In the genomic region with DNA sequence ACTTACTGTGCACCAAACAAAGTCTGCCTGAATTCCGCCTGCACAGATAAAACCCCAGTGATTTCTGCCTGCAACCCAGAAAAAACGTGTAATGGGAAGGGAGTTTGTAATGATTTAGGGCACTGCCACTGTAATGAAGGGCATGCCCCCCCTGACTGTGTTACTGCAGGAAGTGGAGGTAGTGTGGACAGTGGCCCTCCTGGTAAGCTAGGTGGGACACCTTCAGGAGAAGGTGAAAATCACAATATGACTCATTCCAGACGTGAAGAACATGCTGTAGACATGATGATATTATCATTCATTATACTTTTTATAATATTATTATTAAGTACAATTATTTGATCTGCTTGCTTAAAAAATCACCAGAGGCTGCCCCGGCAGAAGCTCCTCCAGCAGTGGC, we compare ENCODE assay signal across 25 cellular contexts. TPM values are rescaled to one million over a fixed set of nuclear protein-coding genes. Genes with fewer than 3 reads are reported as not detected.
DNase-seq lines count a peak whose midpoint lies in the region; ATAC-seq, FAIRE-seq and TF ChIP-seq lines count a peak whose summit lies in the region.
"Had no signal": no experiment of that assay in that cellular context is flagged by ENCODE, and none has a peak within 500 bp of the region (broad histone marks: within the 10 kb centered on the region; RNA-seq: fewer than 3 reads in every experiment).

No MANE protein-coding gene starts in this region.

- no peak overlapping the region for H3K27ac ChIP-seq in HepG2 (ENCODE audit: extremely low read length, insufficient read depth, low read length)
- no peak overlapping the region for H3K27ac ChIP-seq in right lobe of liver
- H3K27ac ChIP-seq: KMS-11, Peyer's patch had no signal

- no peaks in the 10 kb centered on the region for H3K79me2 ChIP-seq in HepG2 (ENCODE audit: insufficient read depth, low read length)

- in situ Hi-C loops in HepG2 (cut with HindIII; ENCODE audit: extremely low pct_ligation_motif_present, low pct_unique_long_range_greater_than_20kb) = no loop called here

- peak; percentile 18; the same call in 1 of the 3 replicates for ATAC-seq in HepG2
- no peak for ATAC-seq in right lobe of liver
- ATAC-seq in activated T-helper 17 cell treated with anti-CD3 and anti-CD28 coated beads, Interleukin-2, amount 50 U/mL, for 72 hours (replicated peaks) = no peak
- ATAC-seq in HG02588 (IDR thresholded peaks at IDR 0.05; ENCODE audit: unreplicated experiment) = no peak

- H3K27me3 ChIP-seq in HepG2 (ENCODE audit: control insufficient read depth in 1 of 2, insufficient read depth in 2 of 2, low read length in 2 of 2) = no peaks in the 10 kb centered on the region
- H3K27me3 ChIP-seq in right lobe of liver = no peaks in the 10 kb centered on the region
- H3K27me3 ChIP-seq: Peyer's patch had no signal

- peaks cover 11% of the 10 kb centered on the region for H3K4me1 ChIP-seq in HepG2 (ENCODE audit: insufficient read depth, low read length)
- H3K4me1 ChIP-seq in right lobe of liver = no peaks in the 10 kb centered on the region
- H3K4me1 ChIP-seq: Peyer's patch had no signal

- TF ChIP-seq POLR2A in HepG2 (IDR thresholded peaks at IDR 0.05; ENCODE audit: insufficient read depth in 1 of 2, low read depth in 2 of 2, low read length in 2 of 2) (no peak), right lobe of liver (IDR thresholded peaks at IDR 0.05) (no peak)

- 76% methylated on average over 4 of the region's 4 CpGs for WGBS in HepG2 (ENCODE audit: low lambda C conversion rate)
- 78% methylated on average over 4 of the region's 4 CpGs for WGBS in right lobe of liver (ENCODE audit: insufficient coverage, low coverage, low lambda C conversion rate, missing lambda C conversion rate)

- no peak for FAIRE-seq in HepG2 (lab: Jason Lieb, UNC)
- FAIRE-seq: A204.1, GM19239, HTR-8/SVneo had no signal

- H3K4me3 ChIP-seq in HepG2 (replicated peaks in 1 of 3; ENCODE audit: insufficient read depth in 1 of 3, low read depth in 2 of 3, low read length in 3 of 3) = no peak overlapping the region
- H3K4me3 ChIP-seq in right lobe of liver = no peak overlapping the region
- H3K4me3 ChIP-seq: Peyer's patch had no signal

- CTCF ChIA-PET in HepG2 (lab: Yijun Ruan, JAX; ENCODE audit: low intra/inter-chr PET ratio, low total read pairs) = no interaction called here

- H3K4me3 Mint-ChIP-seq in activated T-helper 17 cell treated with anti-CD3 and anti-CD28 coated beads, Interleukin-2, amount 50 U/mL, for 72 hours = no peak overlapping the region
- H3K4me3 Mint-ChIP-seq in endothelial cell (ENCODE audit: unreplicated experiment) = peak overlapping the region; percentile 19
- H3K4me3 Mint-ChIP-seq: CD8-positive, alpha-beta memory T cell had no signal

- H3K4me1 Mint-ChIP-seq in activated T-helper 17 cell treated with anti-CD3 and anti-CD28 coated beads, Interleukin-2, amount 50 U/mL, for 72 hours = peaks cover 6% of the 10 kb centered on the region
- no peaks in the 10 kb centered on the region for H3K4me1 Mint-ChIP-seq in endothelial cell (ENCODE audit: unreplicated experiment)

- TF ChIP-seq CTCF in HepG2 (CRISPR knock-in tag; IDR thresholded peaks at IDR 0.05) (no peak), right lobe of liver (IDR thresholded peaks at IDR 0.05) (no peak), endothelial cell (IDR thresholded peaks at IDR 0.05; ENCODE audit: unreplicated experiment) (no peak)

- POLR2A ChIA-PET in HepG2 (lab: Yijun Ruan, JAX) = no interaction called here

- no peak for TF ChIP-seq EP300 in HepG2 (IDR thresholded peaks at IDR 0.05; ENCODE audit: low read depth in 2 of 2, low read length in 2 of 2)
- TF ChIP-seq EP300 in HepG2 (CRISPR knock-in tag; IDR thresholded peaks at IDR 0.05; ENCODE audit: borderline replicate concordance) = no peak

- H3K27ac Mint-ChIP-seq in activated T-helper 17 cell treated with anti-CD3 and anti-CD28 coated beads, Interleukin-2, amount 50 U/mL, for 72 hours = peak overlapping the region; percentile 53
- H3K27ac Mint-ChIP-seq in endothelial cell (ENCODE audit: unreplicated experiment) = no peak overlapping the region

- H3K36me3 ChIP-seq in HepG2 (replicated peaks in 1 of 2; ENCODE audit: control insufficient read depth in 1 of 2, insufficient read depth in 2 of 2, low read length in 2 of 2) = peaks cover 0 to 2% of the 10 kb centered on the region in 2 experiments; a peak in 1 of 5 replicates
- peaks cover 0 to 5% (median under 1%) of the 10 kb centered on the region in 4 donors for H3K36me3 ChIP-seq in right lobe of liver

- no peak overlapping the region for H3K9ac ChIP-seq in HepG2 (ENCODE audit: insufficient read depth, low read depth, low read length)
- H3K9ac ChIP-seq: KMS-11, SK-N-SH had no signal

- H3K9me3 Mint-ChIP-seq in activated T-helper 17 cell treated with anti-CD3 and anti-CD28 coated beads, Interleukin-2, amount 50 U/mL, for 72 hours = peaks cover 1% of the 10 kb centered on the region
- H3K9me3 Mint-ChIP-seq in endothelial cell (ENCODE audit: unreplicated experiment) = no peaks in the 10 kb centered on the region

- no peak for TF ChIP-seq RAD21 in HepG2 (CRISPR knock-in tag; IDR thresholded peaks at IDR 0.05)

- no peak for DNase-seq in HepG2 (ENCODE audit: low spot score)
- DNase-seq in right lobe of liver = no peak
- no peak for DNase-seq in endothelial cell (ENCODE audit: low spot score)
- DNase-seq in SIG-M5 (lab: John Stamatoyannopoulos, UW) = no peak
- DNase-seq in germinal center (ENCODE audit: low spot score) = no peak
- DNase-seq: C1 segment of cervical spinal cord; CD8-positive, alpha-beta memory T cell; DND-41; MM.1S; NCI-H1048; NCI-H1417; NCI-H1694; NCI-H2029 treated with DMSO at 0.1 percent for 48 hours; NCI-H446 treated with DMSO at 0.1 percent for 48 hours; NCI-H526; NCI-H82; Peyer's patch; SK-N-SH; SW 1271 had no signal

- BruUV-seq in HepG2 (replicated peaks; lab: Mats Ljungman, UMichigan) = no TSS peak

- no peak overlapping the region for H3K4me2 ChIP-seq in HepG2 (ENCODE audit: low read depth, low read length)
- H3K4me2 ChIP-seq: KMS-11, SK-N-SH had no signal

- no peak overlapping the region for H2AFZ ChIP-seq in HepG2 (ENCODE audit: low read length)

- intact Hi-C loops in HepG2 (cut with micrococcal nuclease; ENCODE audit: unreplicated experiment) (no loop called here), right lobe of liver (cut with DNase I) (no loop called here)

- no peaks in the 10 kb centered on the region for H4K20me1 ChIP-seq in HepG2 (ENCODE audit: insufficient read depth, low read length)

- H3K9me3 ChIP-seq in HepG2 (ENCODE audit: low read length) (no peaks in the 10 kb centered on the region), right lobe of liver (no peaks in the 10 kb centered on the region)
- H3K9me3 ChIP-seq: Peyer's patch, SK-N-SH had no signal

- H3K36me3 Mint-ChIP-seq in activated T-helper 17 cell treated with anti-CD3 and anti-CD28 coated beads, Interleukin-2, amount 50 U/mL, for 72 hours (ENCODE audit: low read depth) = peaks cover 49% of the 10 kb centered on the region
- H3K36me3 Mint-ChIP-seq in endothelial cell (ENCODE audit: low read depth, unreplicated experiment) = peaks cover 14% of the 10 kb centered on the region

- H3K27me3 Mint-ChIP-seq in activated T-helper 17 cell treated with anti-CD3 and anti-CD28 coated beads, Interleukin-2, amount 50 U/mL, for 72 hours = no peaks in the 10 kb centered on the region
- peaks cover 3% of the 10 kb centered on the region for H3K27me3 Mint-ChIP-seq in endothelial cell (ENCODE audit: unreplicated experiment)

TF ChIP-seq in HepG2, 621 proteins besides CTCF, POLR2A, EP300 and RAD21 (continues in another document):
- no peak for TF ChIP-seq REXO4 (CRISPR knock-in tag; IDR thresholded peaks at IDR 0.05; ENCODE audit: borderline replicate concordance)
- no peak for TF ChIP-seq MBNL3 (CRISPR knock-in tag; conservative IDR thresholded peaks at IDR 0.05)
- no peak for TF ChIP-seq DR1 (CRISPR knock-in tag; IDR thresholded peaks at IDR 0.05)
- no peak for TF ChIP-seq PHF21A (CRISPR knock-in tag; IDR thresholded peaks at IDR 0.05)
- no peak for TF ChIP-seq DNMT1 (CRISPR knock-in tag; IDR thresholded peaks at IDR 0.05)
- TF ChIP-seq EZH2 (conservative IDR thresholded peaks at IDR 0.05; ENCODE audit: low read depth, low read length) = no peak
- no peak for TF ChIP-seq ZNF44 (CRISPR knock-in tag; IDR thresholded peaks at IDR 0.05)
- no peak for TF ChIP-seq STAG1 (CRISPR knock-in tag; IDR thresholded peaks at IDR 0.05)
- TF ChIP-seq MATR3 (CRISPR knock-in tag; IDR thresholded peaks at IDR 0.05) = no peak
- TF ChIP-seq TGIF2 (CRISPR knock-in tag; IDR thresholded peaks at IDR 0.05) = no peak
- TF ChIP-seq RFX5 (IDR thresholded peaks at IDR 0.05; ENCODE audit: low read depth, low read length) = no peak

RNA-seq across cellular contexts. Expression of a gene that starts 59.2 kb away (rescaled TPM):
- 47.5 and 58.2 TPM in 2 replicates for total RNA-seq in HepG2 (2016; rRNA removed; fragmentation: Illumina TruSeq; extraction: Trizol)
- total RNA-seq in HepG2 (2016; cell fraction: cytosol; rRNA removed; fragmentation: Illumina TruSeq; extraction: Trizol; ENCODE audit: low read depth) = 39.2 and 39.5 TPM in 2 replicates
- 47.8 and 57.4 TPM in 2 replicates for total RNA-seq in HepG2 (2016; cell fraction: insoluble cytoplasmic fraction; rRNA removed; fragmentation: Illumina TruSeq; extraction: Trizol)
- total RNA-seq in HepG2 (2016; cell fraction: membrane; rRNA removed; fragmentation: Illumina TruSeq; extraction: Trizol) = 77.5 and 77.8 TPM in 2 replicates
- 54.2 and 63.6 TPM in 2 replicates for total RNA-seq in HepG2 (2016; cell fraction: nucleus; rRNA removed; fragmentation: Illumina TruSeq; extraction: Trizol)
- 36.7 and 43.2 TPM in 2 replicates for polyA plus RNA-seq in HepG2 (2011; rRNA removed)
- 32.6 TPM in 2 replicates for polyA plus RNA-seq in HepG2 (2011; cell fraction: cytosol; rRNA removed)
- polyA plus RNA-seq in HepG2 (2011; cell fraction: nucleus; rRNA removed) = 51.8 and 52.3 TPM in 2 replicates
- polyA plus RNA-seq in HepG2 (2012) = 27.7 and 31.8 TPM in 2 replicates
- 34.7 and 39.7 TPM in 2 replicates for polyA plus RNA-seq in HepG2 (2016; cell fraction: cytosol; fragmentation: Illumina TruSeq; extraction: Trizol; ENCODE audit: low read depth)
- 46.1 and 53.0 TPM in 2 replicates for polyA plus RNA-seq in HepG2 (2016; cell fraction: insoluble cytoplasmic fraction; fragmentation: Illumina TruSeq; extraction: Trizol; ENCODE audit: low read depth)
- 54.7 and 59.5 TPM in 2 replicates for polyA plus RNA-seq in HepG2 (2016; cell fraction: membrane; fragmentation: Illumina TruSeq; extraction: Trizol; ENCODE audit: low read depth)
- polyA plus RNA-seq in HepG2 (2016; cell fraction: nucleus; fragmentation: Illumina TruSeq; extraction: Trizol; ENCODE audit: insufficient read depth, low read depth) = 84.3 and 88.6 TPM in 2 replicates
- 27.6 and 41.1 TPM in 2 replicates for polyA minus RNA-seq in HepG2 (2011; rRNA and poly(A)+ RNA removed; ENCODE audit: low replicate concordance)
- 11.3 and 19.1 TPM in 2 replicates for polyA minus RNA-seq in HepG2 (2011; cell fraction: cytosol; rRNA and poly(A)+ RNA removed)
- 51.0 and 69.4 TPM in 2 replicates for polyA minus RNA-seq in HepG2 (2011; cell fraction: nucleus; rRNA and poly(A)+ RNA removed)
- 10 to 100 TPM; 18.0 to 28.1 (median 19.9) TPM for total RNA-seq in right lobe of liver
- total RNA-seq in activated T-helper 17 cell treated with anti-CD3 and anti-CD28 coated beads, Interleukin-2, amount 50 U/mL, for 72 hours = 10 to 100 TPM; 42.7 to 46.7 TPM
- 48.8 TPM for total RNA-seq in endothelial cell (ENCODE audit: unreplicated experiment)
